1 cellular context compared by ENCODE assay signal in genomic region chr3:185807455-185808068, GRCh38.
TF ChIP-seq lines count a peak whose summit lies in the region.

No MANE protein-coding gene starts in this region.

TF ChIP-seq in K562, 482 proteins besides CTCF, POLR2A, EP300 and RAD21 (continued from another document and continues in another):
- TF ChIP-seq, protein P1, sequence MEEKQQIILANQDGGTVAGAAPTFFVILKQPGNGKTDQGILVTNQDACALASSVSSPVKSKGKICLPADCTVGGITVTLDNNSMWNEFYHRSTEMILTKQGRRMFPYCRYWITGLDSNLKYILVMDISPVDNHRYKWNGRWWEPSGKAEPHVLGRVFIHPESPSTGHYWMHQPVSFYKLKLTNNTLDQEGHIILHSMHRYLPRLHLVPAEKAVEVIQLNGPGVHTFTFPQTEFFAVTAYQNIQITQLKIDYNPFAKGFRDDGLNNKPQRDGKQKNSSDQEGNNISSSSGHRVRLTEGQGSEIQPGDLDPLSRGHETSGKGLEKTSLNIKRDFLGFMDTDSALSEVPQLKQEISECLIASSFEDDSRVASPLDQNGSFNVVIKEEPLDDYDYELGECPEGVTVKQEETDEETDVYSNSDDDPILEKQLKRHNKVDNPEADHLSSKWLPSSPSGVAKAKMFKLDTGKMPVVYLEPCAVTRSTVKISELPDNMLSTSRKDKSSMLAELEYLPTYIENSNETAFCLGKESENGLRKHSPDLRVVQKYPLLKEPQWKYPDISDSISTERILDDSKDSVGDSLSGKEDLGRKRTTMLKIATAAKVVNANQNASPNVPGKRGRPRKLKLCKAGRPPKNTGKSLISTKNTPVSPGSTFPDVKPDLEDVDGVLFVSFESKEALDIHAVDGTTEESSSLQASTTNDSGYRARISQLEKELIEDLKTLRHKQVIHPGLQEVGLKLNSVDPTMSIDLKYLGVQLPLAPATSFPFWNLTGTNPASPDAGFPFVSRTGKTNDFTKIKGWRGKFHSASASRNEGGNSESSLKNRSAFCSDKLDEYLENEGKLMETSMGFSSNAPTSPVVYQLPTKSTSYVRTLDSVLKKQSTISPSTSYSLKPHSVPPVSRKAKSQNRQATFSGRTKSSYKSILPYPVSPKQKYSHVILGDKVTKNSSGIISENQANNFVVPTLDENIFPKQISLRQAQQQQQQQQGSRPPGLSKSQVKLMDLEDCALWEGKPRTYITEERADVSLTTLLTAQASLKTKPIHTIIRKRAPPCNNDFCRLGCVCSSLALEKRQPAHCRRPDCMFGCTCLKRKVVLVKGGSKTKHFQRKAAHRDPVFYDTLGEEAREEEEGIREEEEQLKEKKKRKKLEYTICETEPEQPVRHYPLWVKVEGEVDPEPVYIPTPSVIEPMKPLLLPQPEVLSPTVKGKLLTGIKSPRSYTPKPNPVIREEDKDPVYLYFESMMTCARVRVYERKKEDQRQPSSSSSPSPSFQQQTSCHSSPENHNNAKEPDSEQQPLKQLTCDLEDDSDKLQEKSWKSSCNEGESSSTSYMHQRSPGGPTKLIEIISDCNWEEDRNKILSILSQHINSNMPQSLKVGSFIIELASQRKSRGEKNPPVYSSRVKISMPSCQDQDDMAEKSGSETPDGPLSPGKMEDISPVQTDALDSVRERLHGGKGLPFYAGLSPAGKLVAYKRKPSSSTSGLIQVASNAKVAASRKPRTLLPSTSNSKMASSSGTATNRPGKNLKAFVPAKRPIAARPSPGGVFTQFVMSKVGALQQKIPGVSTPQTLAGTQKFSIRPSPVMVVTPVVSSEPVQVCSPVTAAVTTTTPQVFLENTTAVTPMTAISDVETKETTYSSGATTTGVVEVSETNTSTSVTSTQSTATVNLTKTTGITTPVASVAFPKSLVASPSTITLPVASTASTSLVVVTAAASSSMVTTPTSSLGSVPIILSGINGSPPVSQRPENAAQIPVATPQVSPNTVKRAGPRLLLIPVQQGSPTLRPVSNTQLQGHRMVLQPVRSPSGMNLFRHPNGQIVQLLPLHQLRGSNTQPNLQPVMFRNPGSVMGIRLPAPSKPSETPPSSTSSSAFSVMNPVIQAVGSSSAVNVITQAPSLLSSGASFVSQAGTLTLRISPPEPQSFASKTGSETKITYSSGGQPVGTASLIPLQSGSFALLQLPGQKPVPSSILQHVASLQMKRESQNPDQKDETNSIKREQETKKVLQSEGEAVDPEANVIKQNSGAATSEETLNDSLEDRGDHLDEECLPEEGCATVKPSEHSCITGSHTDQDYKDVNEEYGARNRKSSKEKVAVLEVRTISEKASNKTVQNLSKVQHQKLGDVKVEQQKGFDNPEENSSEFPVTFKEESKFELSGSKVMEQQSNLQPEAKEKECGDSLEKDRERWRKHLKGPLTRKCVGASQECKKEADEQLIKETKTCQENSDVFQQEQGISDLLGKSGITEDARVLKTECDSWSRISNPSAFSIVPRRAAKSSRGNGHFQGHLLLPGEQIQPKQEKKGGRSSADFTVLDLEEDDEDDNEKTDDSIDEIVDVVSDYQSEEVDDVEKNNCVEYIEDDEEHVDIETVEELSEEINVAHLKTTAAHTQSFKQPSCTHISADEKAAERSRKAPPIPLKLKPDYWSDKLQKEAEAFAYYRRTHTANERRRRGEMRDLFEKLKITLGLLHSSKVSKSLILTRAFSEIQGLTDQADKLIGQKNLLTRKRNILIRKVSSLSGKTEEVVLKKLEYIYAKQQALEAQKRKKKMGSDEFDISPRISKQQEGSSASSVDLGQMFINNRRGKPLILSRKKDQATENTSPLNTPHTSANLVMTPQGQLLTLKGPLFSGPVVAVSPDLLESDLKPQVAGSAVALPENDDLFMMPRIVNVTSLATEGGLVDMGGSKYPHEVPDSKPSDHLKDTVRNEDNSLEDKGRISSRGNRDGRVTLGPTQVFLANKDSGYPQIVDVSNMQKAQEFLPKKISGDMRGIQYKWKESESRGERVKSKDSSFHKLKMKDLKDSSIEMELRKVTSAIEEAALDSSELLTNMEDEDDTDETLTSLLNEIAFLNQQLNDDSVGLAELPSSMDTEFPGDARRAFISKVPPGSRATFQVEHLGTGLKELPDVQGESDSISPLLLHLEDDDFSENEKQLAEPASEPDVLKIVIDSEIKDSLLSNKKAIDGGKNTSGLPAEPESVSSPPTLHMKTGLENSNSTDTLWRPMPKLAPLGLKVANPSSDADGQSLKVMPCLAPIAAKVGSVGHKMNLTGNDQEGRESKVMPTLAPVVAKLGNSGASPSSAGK (IDR thresholded peaks at IDR 0.05): no peak
- TF ChIP-seq JUND (IDR thresholded peaks at IDR 0.05; ENCODE audit: borderline replicate concordance, low read depth, low read length): peak; percentile 74
- TF ChIP-seq JUND (tag; IDR thresholded peaks at IDR 0.05; ENCODE audit: borderline replicate concordance, low read depth, low read length): peak; percentile 66; the same call in 1 of the 3 replicates
- TF ChIP-seq GABPB1 (CRISPR knock-in tag; IDR thresholded peaks at IDR 0.05): no peak
- no peak for TF ChIP-seq SIRT6 (IDR thresholded peaks at IDR 0.05; ENCODE audit: low read depth, low read length)
- TF ChIP-seq RBM25 (IDR thresholded peaks at IDR 0.05; ENCODE audit: low read depth, low read length, severe bottlenecking): peak; percentile 27
- TF ChIP-seq CHD2 (IDR thresholded peaks at IDR 0.05; ENCODE audit: low read depth, low read length): no peak
- no peak for TF ChIP-seq SRSF7 (optimal IDR thresholded peaks at IDR 0.05; ENCODE audit: low read depth, low read length)
- TF ChIP-seq SMARCB1 (IDR thresholded peaks at IDR 0.05; ENCODE audit: insufficient read length, low read depth): no peak
- no peak for TF ChIP-seq ZNF583 (CRISPR knock-in tag; IDR thresholded peaks at IDR 0.05)
- peak; percentile 38 for TF ChIP-seq ARID1B (IDR thresholded peaks at IDR 0.05)
- TF ChIP-seq XRCC3 (IDR thresholded peaks at IDR 0.05): no peak
- TF ChIP-seq, protein P2, sequence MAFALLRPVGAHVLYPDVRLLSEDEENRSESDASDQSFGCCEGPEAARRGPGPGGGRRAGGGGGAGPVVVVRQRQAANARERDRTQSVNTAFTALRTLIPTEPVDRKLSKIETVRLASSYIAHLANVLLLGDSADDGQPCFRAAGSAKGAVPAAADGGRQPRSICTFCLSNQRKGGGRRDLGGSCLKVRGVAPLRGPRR (CRISPR knock-in tag; IDR thresholded peaks at IDR 0.05): no peak
- TF ChIP-seq ZNF174 (CRISPR knock-in tag; IDR thresholded peaks at IDR 0.05): no peak
- no peak for TF ChIP-seq ZNF3 (CRISPR knock-in tag; IDR thresholded peaks at IDR 0.05)
- no peak for TF ChIP-seq BMI1 (IDR thresholded peaks at IDR 0.05; ENCODE audit: low read length)
- no peak for TF ChIP-seq ILK (tag; IDR thresholded peaks at IDR 0.05; ENCODE audit: borderline replicate concordance, low read depth)
- TF ChIP-seq BACH1 (tag; IDR thresholded peaks at IDR 0.05): peak; percentile 70
- TF ChIP-seq MEIS2 (IDR thresholded peaks at IDR 0.05; ENCODE audit: partially characterized antibody): peak; percentile 49
- TF ChIP-seq ZNF165 (CRISPR knock-in tag; IDR thresholded peaks at IDR 0.05; ENCODE audit: borderline replicate concordance): no peak
- TF ChIP-seq, protein P3, sequence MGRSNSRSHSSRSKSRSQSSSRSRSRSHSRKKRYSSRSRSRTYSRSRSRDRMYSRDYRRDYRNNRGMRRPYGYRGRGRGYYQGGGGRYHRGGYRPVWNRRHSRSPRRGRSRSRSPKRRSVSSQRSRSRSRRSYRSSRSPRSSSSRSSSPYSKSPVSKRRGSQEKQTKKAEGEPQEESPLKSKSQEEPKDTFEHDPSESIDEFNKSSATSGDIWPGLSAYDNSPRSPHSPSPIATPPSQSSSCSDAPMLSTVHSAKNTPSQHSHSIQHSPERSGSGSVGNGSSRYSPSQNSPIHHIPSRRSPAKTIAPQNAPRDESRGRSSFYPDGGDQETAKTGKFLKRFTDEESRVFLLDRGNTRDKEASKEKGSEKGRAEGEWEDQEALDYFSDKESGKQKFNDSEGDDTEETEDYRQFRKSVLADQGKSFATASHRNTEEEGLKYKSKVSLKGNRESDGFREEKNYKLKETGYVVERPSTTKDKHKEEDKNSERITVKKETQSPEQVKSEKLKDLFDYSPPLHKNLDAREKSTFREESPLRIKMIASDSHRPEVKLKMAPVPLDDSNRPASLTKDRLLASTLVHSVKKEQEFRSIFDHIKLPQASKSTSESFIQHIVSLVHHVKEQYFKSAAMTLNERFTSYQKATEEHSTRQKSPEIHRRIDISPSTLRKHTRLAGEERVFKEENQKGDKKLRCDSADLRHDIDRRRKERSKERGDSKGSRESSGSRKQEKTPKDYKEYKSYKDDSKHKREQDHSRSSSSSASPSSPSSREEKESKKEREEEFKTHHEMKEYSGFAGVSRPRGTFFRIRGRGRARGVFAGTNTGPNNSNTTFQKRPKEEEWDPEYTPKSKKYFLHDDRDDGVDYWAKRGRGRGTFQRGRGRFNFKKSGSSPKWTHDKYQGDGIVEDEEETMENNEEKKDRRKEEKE (IDR thresholded peaks at IDR 0.05; ENCODE audit: borderline replicate concordance in 1 of 2, control insufficient read depth in 1 of 2, low read depth in 2 of 2, low read length in 1 of 2): 0 out of 4 replicates have a peak, but pooled peaks of 1 of the 2 experiments have one; percentile 54
- no peak for TF ChIP-seq CHAMP1 (IDR thresholded peaks at IDR 0.05)
- TF ChIP-seq, protein P4, sequence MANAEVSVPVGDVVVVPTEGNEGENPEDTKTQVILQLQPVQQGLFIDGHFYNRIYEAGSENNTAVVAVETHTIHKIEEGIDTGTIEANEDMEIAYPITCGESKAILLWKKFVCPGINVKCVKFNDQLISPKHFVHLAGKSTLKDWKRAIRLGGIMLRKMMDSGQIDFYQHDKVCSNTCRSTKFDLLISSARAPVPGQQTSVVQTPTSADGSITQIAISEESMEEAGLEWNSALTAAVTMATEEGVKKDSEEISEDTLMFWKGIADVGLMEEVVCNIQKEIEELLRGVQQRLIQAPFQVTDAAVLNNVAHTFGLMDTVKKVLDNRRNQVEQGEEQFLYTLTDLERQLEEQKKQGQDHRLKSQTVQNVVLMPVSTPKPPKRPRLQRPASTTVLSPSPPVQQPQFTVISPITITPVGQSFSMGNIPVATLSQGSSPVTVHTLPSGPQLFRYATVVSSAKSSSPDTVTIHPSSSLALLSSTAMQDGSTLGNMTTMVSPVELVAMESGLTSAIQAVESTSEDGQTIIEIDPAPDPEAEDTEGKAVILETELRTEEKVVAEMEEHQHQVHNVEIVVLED (CRISPR knock-in tag; IDR thresholded peaks at IDR 0.05): no peak
- no peak for TF ChIP-seq IRF9 (tag; IDR thresholded peaks at IDR 0.05)
- peak; percentile 78 to 87 for TF ChIP-seq TRIM24 (IDR thresholded peaks at IDR 0.05)
- peak; percentile 81 for TF ChIP-seq MAFK (IDR thresholded peaks at IDR 0.05; ENCODE audit: low read length)
- TF ChIP-seq XRCC5 (IDR thresholded peaks at IDR 0.05; ENCODE audit: low read depth, low read length): no peak
- no peak for TF ChIP-seq ZHX1 (conservative IDR thresholded peaks at IDR 0.05; ENCODE audit: low read length)
- TF ChIP-seq, protein P5, sequence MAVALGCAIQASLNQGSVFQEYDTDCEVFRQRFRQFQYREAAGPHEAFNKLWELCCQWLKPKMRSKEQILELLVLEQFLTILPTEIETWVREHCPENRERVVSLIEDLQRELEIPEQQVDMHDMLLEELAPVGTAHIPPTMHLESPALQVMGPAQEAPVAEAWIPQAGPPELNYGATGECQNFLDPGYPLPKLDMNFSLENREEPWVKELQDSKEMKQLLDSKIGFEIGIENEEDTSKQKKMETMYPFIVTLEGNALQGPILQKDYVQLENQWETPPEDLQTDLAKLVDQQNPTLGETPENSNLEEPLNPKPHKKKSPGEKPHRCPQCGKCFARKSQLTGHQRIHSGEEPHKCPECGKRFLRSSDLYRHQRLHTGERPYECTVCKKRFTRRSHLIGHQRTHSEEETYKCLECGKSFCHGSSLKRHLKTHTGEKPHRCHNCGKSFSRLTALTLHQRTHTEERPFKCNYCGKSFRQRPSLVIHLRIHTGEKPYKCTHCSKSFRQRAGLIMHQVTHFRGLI (CRISPR knock-in tag; IDR thresholded peaks at IDR 0.05): no peak
- TF ChIP-seq TEAD2 (tag; IDR thresholded peaks at IDR 0.05): no peak
